Comparison of ENCODE assay signal across 17 cellular contexts in the genomic region with DNA sequence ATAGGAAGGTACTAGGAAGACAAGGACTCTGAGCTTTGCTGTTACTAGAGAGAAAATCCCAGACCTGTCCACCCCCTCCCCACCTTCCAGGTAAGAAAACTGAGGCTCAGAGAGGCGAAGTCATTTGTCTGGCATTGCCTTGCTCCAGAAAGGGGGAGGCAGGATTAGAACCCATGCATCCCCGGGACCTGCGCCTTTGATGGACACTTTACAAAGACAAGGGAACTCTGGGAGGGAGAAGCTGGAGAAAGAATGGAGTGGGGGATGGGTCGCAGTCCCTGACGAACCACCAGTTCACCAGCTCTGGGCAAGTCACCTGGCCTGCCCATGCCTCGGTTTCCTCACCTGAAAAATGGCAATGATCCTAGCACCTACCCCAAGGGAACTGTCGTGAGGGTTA. TPM values are rescaled to one million over a fixed set of nuclear protein-coding genes. Genes with fewer than 3 reads are reported as not detected.
"Had no signal": no experiment of that assay in that cellular context is flagged by ENCODE, and none has a peak within 500 bp of the region (broad histone marks: within the 10 kb centered on the region; RNA-seq: fewer than 3 reads in every experiment).

No MANE protein-coding gene starts in this region.

- H3K4me3 Mint-ChIP-seq: activated B cell treated with CpG ODN at 0.5 μM for 24 hours; activated CD4-positive, alpha-beta T cell treated with anti-CD3 and anti-CD28 coated beads, Interleukin-2, amount 10 ng/mL, durations not matched to agents 24 days and 14 days; memory B cell; naive thymus-derived CD8-positive, alpha-beta T cell; T-helper 17 cell had no signal

- H3K36me3 ChIP-seq: ascending aorta, esophagus muscularis mucosa, left lung, neutrophil, right atrium auricular region, upper lobe of left lung had no signal

- DNase-seq: activated B cell treated with CpG ODN at 0.5 μM for 24 hours; activated CD4-positive, alpha-beta T cell treated with anti-CD3 and anti-CD28 coated beads, Interleukin-2, amount 10 ng/mL, durations not matched to agents 24 days and 14 days; activated CD8-positive, alpha-beta memory T cell treated with anti-CD3 and anti-CD28 coated beads for 24 hours; activated naive CD4-positive, alpha-beta T cell; naive thymus-derived CD8-positive, alpha-beta T cell; small intestine; stimulated activated CD4-positive, alpha-beta T cell treated with anti-CD3 and anti-CD28 coated beads, Interleukin-4, amount 100 ng/mL, for 4 hours; stimulated activated naive CD8-positive, alpha-beta T cell treated with anti-CD3 and anti-CD28 coated beads, Interleukin-15, Interleukin-2, amounts not matched to agents 100 U/mL and 50 U/mL, for 24 hours; T-helper 17 cell; upper lobe of left lung had no signal

- H3K27me3 ChIP-seq: ascending aorta, hepatocyte, right atrium auricular region, upper lobe of left lung had no signal

- H3K79me2 ChIP-seq: hepatocyte had no signal

- H3K27ac ChIP-seq: ascending aorta, esophagus muscularis mucosa, hepatocyte, left lung, neutrophil, right atrium auricular region, upper lobe of left lung had no signal

- H3K4me2 ChIP-seq: hepatocyte had no signal

- H2AFZ ChIP-seq: hepatocyte had no signal

- H3K4me1 ChIP-seq: esophagus muscularis mucosa, upper lobe of left lung had no signal

- H3K9me3 Mint-ChIP-seq: activated B cell treated with CpG ODN at 0.5 μM for 24 hours; activated CD4-positive, alpha-beta T cell treated with anti-CD3 and anti-CD28 coated beads, Interleukin-2, amount 10 ng/mL, durations not matched to agents 24 days and 14 days; memory B cell; naive thymus-derived CD8-positive, alpha-beta T cell had no signal

- H3K4me1 Mint-ChIP-seq: activated B cell treated with CpG ODN at 0.5 μM for 24 hours; activated CD4-positive, alpha-beta T cell treated with anti-CD3 and anti-CD28 coated beads, Interleukin-2, amount 10 ng/mL, durations not matched to agents 24 days and 14 days had no signal

- H3K27ac Mint-ChIP-seq: activated B cell treated with CpG ODN at 0.5 μM for 24 hours; activated CD4-positive, alpha-beta T cell treated with anti-CD3 and anti-CD28 coated beads, Interleukin-2, amount 10 ng/mL, durations not matched to agents 24 days and 14 days; memory B cell; T-helper 17 cell had no signal

- ATAC-seq: left lung; naive thymus-derived CD8-positive, alpha-beta T cell; stimulated activated naive CD8-positive, alpha-beta T cell treated with anti-CD3 and anti-CD28 coated beads, Interleukin-15, Interleukin-2, amounts not matched to agents 100 U/mL and 50 U/mL, for 24 hours; T-helper 17 cell had no signal

- H3K4me3 ChIP-seq: esophagus muscularis mucosa, hepatocyte, left lung, right atrium auricular region, upper lobe of left lung had no signal

- H3K36me3 Mint-ChIP-seq: memory B cell; naive thymus-derived CD8-positive, alpha-beta T cell had no signal

- H3K9me3 ChIP-seq: ascending aorta, esophagus muscularis mucosa, left lung, neutrophil, right atrium auricular region, upper lobe of left lung had no signal

RNA-seq across cellular contexts. Expression of gene TRPV4, which starts 10.8 kb away (rescaled TPM):
- total RNA-seq: activated B cell treated with CpG ODN at 0.5 μM for 24 hours; activated CD4-positive, alpha-beta T cell treated with anti-CD3 and anti-CD28 coated beads, Interleukin-2, amount 10 ng/mL, durations not matched to agents 24 days and 14 days; ascending aorta; naive thymus-derived CD8-positive, alpha-beta T cell; T-helper 17 cell had no signal
- polyA plus RNA-seq: naive thymus-derived CD8-positive, alpha-beta T cell had no signal
